8 cellular contexts compared by ENCODE assay signal in the genomic region with DNA sequence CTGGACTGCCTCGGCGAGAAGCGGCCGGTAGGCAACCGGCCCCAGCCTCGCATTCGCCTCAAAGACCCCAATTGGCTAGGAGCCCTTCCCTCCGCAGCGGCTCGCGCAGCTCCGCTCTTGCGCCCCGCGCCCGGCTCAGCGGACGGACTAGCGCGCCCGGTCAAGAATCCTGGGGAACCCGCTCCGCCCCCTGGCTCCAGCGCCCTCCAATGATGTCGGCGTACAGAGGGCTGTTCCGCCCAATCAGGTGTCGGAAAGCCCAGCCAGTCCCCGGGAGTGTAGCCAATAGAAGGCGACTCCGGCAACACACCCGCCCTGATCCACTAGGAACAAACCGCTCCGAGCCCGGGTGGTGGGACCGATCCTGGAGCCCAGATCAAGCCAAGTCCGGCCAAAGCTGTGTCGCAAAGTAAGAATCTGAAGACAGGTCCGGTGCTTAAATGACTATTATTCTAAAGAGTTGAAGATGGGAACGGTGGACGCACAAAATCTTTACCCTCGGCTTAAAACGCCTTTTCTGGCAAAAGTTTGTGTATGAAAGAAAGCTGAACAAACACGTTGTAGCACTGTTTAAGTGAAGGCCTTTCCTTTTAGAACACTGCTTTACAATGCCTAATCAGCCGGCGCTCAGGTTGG.
A peak's percentile ranks its signal among the peaks of the same experiment; 100 is the strongest.
DNase-seq lines count a peak whose midpoint lies in the region; ATAC-seq, FAIRE-seq and TF ChIP-seq lines count a peak whose summit lies in the region.

No MANE protein-coding gene starts in this region.

- H2AFZ ChIP-seq in mammary epithelial cell (ENCODE audit: low read depth, low read length), result peak overlapping the region; percentile 99

- peaks cover 48% of the 10 kb centered on the region for H3K79me2 ChIP-seq in mammary epithelial cell (ENCODE audit: insufficient read depth, low read length)

- peak overlapping the region; percentile 75 for H3K27ac ChIP-seq in mammary epithelial cell (ENCODE audit: insufficient read depth, low read depth, low read length)

- peak overlapping the region; percentile 97 to 99 (median 98) for H3K4me3 ChIP-seq in mammary epithelial cell (replicated peaks in 1 of 3; ENCODE audit: insufficient read depth in 1 of 3, low read depth in 2 of 3, low read length in 3 of 3)

- CTCF ChIA-PET in mammary epithelial cell (lab: Charles Lee; ENCODE audit: low non-redundant PET), result no interaction called here

- H3K36me3 ChIP-seq in mammary epithelial cell (ENCODE audit: insufficient read depth, low read length), result peaks cover 7% of the 10 kb centered on the region

- DNase-seq in A172 (ENCODE audit: low spot score) (peak; percentile 95), GM12892 (ENCODE audit: insufficient read length) (peak; percentile 3), NCI-H526 treated with DMSO at 0.1 percent for 48 hours (lab: John Stamatoyannopoulos, UW) (peak; percentile 42), mammary epithelial cell (peak; percentile 95), iPS DF 4.7 (ENCODE audit: extremely low read depth, low spot score) (peak; percentile 72), pulmonary artery endothelial cell (ENCODE audit: low read depth, low spot score) (peak; percentile 92)

- H4K20me1 ChIP-seq in mammary epithelial cell (ENCODE audit: insufficient read depth, low read length), result no peaks in the 10 kb centered on the region

- peaks cover 16% of the 10 kb centered on the region for H3K4me1 ChIP-seq in mammary epithelial cell (ENCODE audit: insufficient read depth, low read length)

- H3K9ac ChIP-seq in mammary epithelial cell (ENCODE audit: insufficient read depth, low read length), result peak overlapping the region; percentile 91

- no peak for TF ChIP-seq CTCF in mammary epithelial cell (conservative IDR thresholded peaks at IDR 0.05 in 1 of 2, IDR thresholded peaks at IDR 0.05 in 1 of 2; ENCODE audit: extremely low read depth in 1 of 2, insufficient read depth in 1 of 2, low read depth in 1 of 2, low read length in 2 of 2)

- H3K9me3 ChIP-seq in mammary epithelial cell (replicated peaks; ENCODE audit: insufficient read depth, low read length), result no peaks in the 10 kb centered on the region

- no TSS peak for BruUV-seq in mammary epithelial cell (replicated peaks; lab: Mats Ljungman, UMichigan)

- no peak for TF ChIP-seq POLR2A in GM12892 (IDR thresholded peaks at IDR 0.05; ENCODE audit: low read depth, low read length)

- dilution Hi-C loops in mammary epithelial cell (cut with HindIII; ENCODE audit: low sequenced_read_pairs), result no loop called here

- 2% methylated on average over 12 of the region's 46 CpGs for WGBS in mammary epithelial cell (ENCODE audit: low coverage, missing lambda C conversion rate)

- H3K4me2 ChIP-seq in mammary epithelial cell (ENCODE audit: insufficient read depth, low read depth, low read length), result peak overlapping the region; percentile 90

- intact Hi-C loops in mammary epithelial cell (cut with micrococcal nuclease), result loop anchor here (1.0 to 2.0 kb wide), 3 partner anchors 37 to 58 kb away; no protein-coding TSS in a partner anchor

- ATAC-seq in HG02973 (IDR thresholded peaks at IDR 0.05; ENCODE audit: unreplicated experiment) (peak; percentile 99), GM18873 (IDR thresholded peaks at IDR 0.05; ENCODE audit: low FRiP score, unreplicated experiment) (no peak)

- FAIRE-seq in GM12892 (lab: Jason Lieb, UNC), result no peak

- in situ Hi-C loops in mammary epithelial cell (cut with MboI; ENCODE audit: low sequenced_read_pairs in 2 of 2), result no loop called here

- no peaks in the 10 kb centered on the region for H3K27me3 ChIP-seq in mammary epithelial cell (ENCODE audit: insufficient read depth, low read length)

Comparison
In these comparisons a context has a peak if more than half of its experiments do, and no peak if none do; other contexts are left out.
1. DNase-seq: peak in every context shown above with its lines; median percentile 95 in A172; 95 in mammary epithelial cell; 92 in pulmonary artery endothelial cell; 72 in iPS DF 4.7; 42 in NCI-H526 treated with DMSO at 0.1 percent for 48 hours; 3 in GM12892.